Comparison of ENCODE assay signal across 13 cellular contexts in the genomic region with DNA sequence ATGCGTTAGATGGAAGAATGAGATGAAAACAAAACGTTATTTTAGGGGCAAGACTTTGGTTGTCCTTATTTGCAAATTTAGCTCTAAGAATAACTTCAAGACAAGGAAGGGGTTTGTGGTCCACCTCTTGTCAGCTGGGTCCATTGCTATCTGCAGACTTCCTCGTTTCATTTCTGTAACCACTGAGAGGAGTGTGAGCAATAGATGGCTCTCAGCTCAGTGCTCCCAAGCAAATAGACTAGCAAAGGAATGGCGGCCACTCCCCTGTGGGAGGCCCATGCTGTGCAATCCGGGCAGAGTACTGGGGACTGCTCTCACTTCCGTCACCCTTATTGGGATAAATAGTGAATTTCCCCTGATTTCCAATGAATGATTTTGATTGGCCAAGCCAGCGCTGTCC.
A peak's percentile ranks its signal among the peaks of the same experiment; 100 is the strongest.
DNase-seq lines count a peak whose midpoint lies in the region; ATAC-seq, FAIRE-seq and TF ChIP-seq lines count a peak whose summit lies in the region.
"Had no signal": no experiment of that assay in that cellular context is flagged by ENCODE, and none has a peak within 500 bp of the region (broad histone marks: within the 10 kb centered on the region; RNA-seq: fewer than 3 reads in every experiment).

No MANE protein-coding gene starts in this region.

- peak; percentile 50 for ATAC-seq in GM19463 (IDR thresholded peaks at IDR 0.05; ENCODE audit: unreplicated experiment)
- peak; percentile 59 for ATAC-seq in HG03066 (IDR thresholded peaks at IDR 0.05; ENCODE audit: low read depth, unreplicated experiment)
- ATAC-seq: activated CD4-positive, alpha-beta T cell treated with anti-CD3 and anti-CD28 coated beads for 36 hours had no signal

- BruUV-seq in MCF 10A (replicated peaks; lab: Mats Ljungman, UMichigan) = no TSS peak

- DNase-seq in GM12891 (ENCODE audit: insufficient read length, low spot score) (no peak), RPMI8226 (peak; percentile 35), MCF 10A (ENCODE audit: unreplicated experiment) (no peak), iPS-NIHi11 (ENCODE audit: low spot score) (no peak), foreskin fibroblast (no peak), ovary (no peak)
- DNase-seq: activated CD4-positive, alpha-beta T cell treated with anti-CD3 and anti-CD28 coated beads for 36 hours; CD4-positive, CD25-positive, alpha-beta regulatory T cell; NCI-H82 had no signal

- H3K27me3 Mint-ChIP-seq in MCF 10A (ENCODE audit: insufficient read depth, unreplicated experiment) = no peaks in the 10 kb centered on the region
- H3K27me3 Mint-ChIP-seq: activated CD4-positive, alpha-beta T cell treated with anti-CD3 and anti-CD28 coated beads for 36 hours had no signal

- intact Hi-C loops in MCF 10A (cut with micrococcal nuclease) = no loop called here
- intact Hi-C loops in ovary (cut with DNase I) = no loop called here

- WGBS in ovary, 3 donors = 85 to 91% (median 90%) methylated on average over 7 of the region's 7 CpGs

- peaks cover 4% of the 10 kb centered on the region for H3K4me1 Mint-ChIP-seq in MCF 10A (ENCODE audit: insufficient read depth, unreplicated experiment)

- CTCF ChIA-PET in MCF 10A (lab: Yijun Ruan, JAX) = no interaction called here

- no peak overlapping the region for H3K4me3 ChIP-seq in foreskin fibroblast (ENCODE audit: low read depth in 1 of 2, low read length in 2 of 2)
- no peak overlapping the region for H3K4me3 ChIP-seq in ovary
- H3K4me3 ChIP-seq: transverse colon had no signal

- H3K36me3 Mint-ChIP-seq in MCF 10A (ENCODE audit: insufficient read depth, unreplicated experiment) = no peaks in the 10 kb centered on the region
- H3K36me3 Mint-ChIP-seq: CD4-positive, CD25-positive, alpha-beta regulatory T cell had no signal

- no peaks in the 10 kb centered on the region for H3K9me3 ChIP-seq in ovary
- H3K9me3 ChIP-seq: transverse colon had no signal

- no peak for TF ChIP-seq CTCF in MCF 10A (IDR thresholded peaks at IDR 0.05; ENCODE audit: unreplicated experiment)
- no peak for TF ChIP-seq CTCF in foreskin fibroblast (IDR thresholded peaks at IDR 0.05; ENCODE audit: low read depth, low read length)
- TF ChIP-seq CTCF in ovary (IDR thresholded peaks at IDR 0.05) = no peak

- H3K27me3 ChIP-seq in ovary = no peaks in the 10 kb centered on the region
- H3K27me3 ChIP-seq: transverse colon had no signal

- TF ChIP-seq POLR2A in GM12891 (IDR thresholded peaks at IDR 0.05; ENCODE audit: low read depth, low read length) = no peak
- TF ChIP-seq POLR2A in ovary (IDR thresholded peaks at IDR 0.05) = no peak

- no peaks in the 10 kb centered on the region for H3K36me3 ChIP-seq in ovary
- H3K36me3 ChIP-seq: transverse colon had no signal

- H3K9me3 Mint-ChIP-seq in MCF 10A (ENCODE audit: unreplicated experiment) = no peaks in the 10 kb centered on the region
- H3K9me3 Mint-ChIP-seq: CD4-positive, CD25-positive, alpha-beta regulatory T cell had no signal

- H3K4me1 ChIP-seq in ovary (ENCODE audit: insufficient read depth) = no peaks in the 10 kb centered on the region

- POLR2A ChIA-PET in MCF 10A (lab: Yijun Ruan, JAX) = no interaction called here

- no peak for TF ChIP-seq EP300 in ovary (IDR thresholded peaks at IDR 0.05)

- H3K27ac Mint-ChIP-seq in MCF 10A (ENCODE audit: low read depth, unreplicated experiment) = no peak overlapping the region
- H3K27ac Mint-ChIP-seq: activated CD4-positive, alpha-beta T cell treated with anti-CD3 and anti-CD28 coated beads for 36 hours had no signal

- no peak overlapping the region for H3K4me3 Mint-ChIP-seq in MCF 10A (ENCODE audit: unreplicated experiment)
- H3K4me3 Mint-ChIP-seq: activated CD4-positive, alpha-beta T cell treated with anti-CD3 and anti-CD28 coated beads for 36 hours; CD4-positive, CD25-positive, alpha-beta regulatory T cell had no signal

- peak; percentile 95 for FAIRE-seq in GM12891 (lab: Jason Lieb, UNC)
- FAIRE-seq: H1 had no signal

- H3K27ac ChIP-seq in ovary = no peak overlapping the region

TF ChIP-seq in GM12891, 5 proteins besides CTCF, POLR2A, EP300 and RAD21:
- TF ChIP-seq SPI1 (IDR thresholded peaks at IDR 0.05; ENCODE audit: low read depth, low read length) (peak; percentile 65), POLR2AphosphoS5 (IDR thresholded peaks at IDR 0.05; ENCODE audit: low read depth, low read length) (no peak), POU2F2 (IDR thresholded peaks at IDR 0.05; ENCODE audit: low read depth, low read length) (0 out of 2 replicates have a peak, but pooled peaks have one; percentile 15)
